1 cellular context compared by ENCODE assay signal in genomic region chr15:72271895-72272212, GRCh38.
A peak's percentile ranks its signal among the peaks of the same experiment; 100 is the strongest.
TF ChIP-seq lines count a peak whose summit lies in the region.

No MANE protein-coding gene starts in this region.

TF ChIP-seq in K562, 482 proteins besides CTCF, POLR2A, EP300 and RAD21:
- TF ChIP-seq ZNF639 (CRISPR knock-in tag; conservative IDR thresholded peaks at IDR 0.05 in 1 of 2, IDR thresholded peaks at IDR 0.05 in 1 of 2) (no peak), SMARCE1 (IDR thresholded peaks at IDR 0.05) (0 out of 2 replicates have a peak, but pooled peaks have one; percentile 15), ZBTB40 (IDR thresholded peaks at IDR 0.05) (peak; percentile 19; the same call in 1 of the 2 replicates), ZBTB40 (CRISPR knock-in tag; IDR thresholded peaks at IDR 0.05) (no peak), ZEB2 (IDR thresholded peaks at IDR 0.05) (no peak)
